In genomic region chr20:381581-382290, GRCh38 we compare ENCODE assay signal across 8 cellular contexts. TPM values are rescaled to one million over a fixed set of nuclear protein-coding genes. Genes with fewer than 3 reads are reported as not detected.
A peak's percentile ranks its signal among the peaks of the same experiment; 100 is the strongest.
DNase-seq lines count a peak whose midpoint lies in the region; TF ChIP-seq lines count a peak whose summit lies in the region.

No MANE protein-coding gene starts in this region.

- peak overlapping the region; percentile 76 for H3K4me3 Mint-ChIP-seq in T-helper 1 cell treated with Interleukin-12 subunit alpha and Interleukin-12 subunit beta and Interleukin-4 antibody, amounts not matched to agents 30 μg/mL and 1 μg/mL, for 36 hours

- peaks cover 14% of the 10 kb centered on the region for H4K20me1 ChIP-seq in hepatocyte (ENCODE audit: insufficient read depth, poor library complexity, severe bottlenecking)

- H3K27ac ChIP-seq in angular gyrus (ENCODE audit: low read depth, low read length) (peak overlapping the region; percentile 55), hepatocyte (peak overlapping the region; percentile 96)

- H3K27me3 Mint-ChIP-seq in T-helper 1 cell treated with Interleukin-12 subunit alpha and Interleukin-12 subunit beta and Interleukin-4 antibody, amounts not matched to agents 30 μg/mL and 1 μg/mL, for 36 hours (ENCODE audit: low read depth): no peaks in the 10 kb centered on the region

- peaks cover 9% of the 10 kb centered on the region for H3K36me3 Mint-ChIP-seq in T-helper 1 cell treated with Interleukin-12 subunit alpha and Interleukin-12 subunit beta and Interleukin-4 antibody, amounts not matched to agents 30 μg/mL and 1 μg/mL, for 36 hours (ENCODE audit: low read depth)

- peak overlapping the region; percentile 60 for H3K4me3 ChIP-seq in MG63
- peak overlapping the region; percentile 92 for H3K4me3 ChIP-seq in hepatocyte
- peak overlapping the region; percentile 75 for H3K4me3 ChIP-seq in skeletal muscle satellite cell (ENCODE audit: low read length)

- DNase-seq in GM03348 (ENCODE audit: low spot score): peak; percentile 92
- peak; percentile 76 for DNase-seq in H4 (ENCODE audit: low spot score)
- DNase-seq in MG63: peak; percentile 56
- peak; percentile 83 for DNase-seq in hepatocyte (ENCODE audit: low spot score)
- no peak for DNase-seq in cerebellar nuclear complex (lab: John Stamatoyannopoulos, UW)

- no peaks in the 10 kb centered on the region for H3K9me2 ChIP-seq in hepatocyte (replicated peaks; ENCODE audit: insufficient read depth)

- TF ChIP-seq CTCF in hepatocyte (IDR thresholded peaks at IDR 0.05; ENCODE audit: poor library complexity): no peak

- peak overlapping the region; percentile 67 for H3K9ac ChIP-seq in skeletal muscle satellite cell (ENCODE audit: low read depth, low read length)

- peaks cover 19% of the 10 kb centered on the region for H3K4me1 Mint-ChIP-seq in T-helper 1 cell treated with Interleukin-12 subunit alpha and Interleukin-12 subunit beta and Interleukin-4 antibody, amounts not matched to agents 30 μg/mL and 1 μg/mL, for 36 hours (ENCODE audit: low read depth)

- H3K4me2 ChIP-seq in hepatocyte (peak overlapping the region; percentile 94), skeletal muscle satellite cell (ENCODE audit: low read length) (peak overlapping the region; percentile 88)

- peaks cover 7% of the 10 kb centered on the region for H3K4me1 ChIP-seq in hepatocyte (ENCODE audit: insufficient read depth)
- H3K4me1 ChIP-seq in skeletal muscle satellite cell (ENCODE audit: control insufficient read depth, insufficient read depth, low read length): no peaks in the 10 kb centered on the region

- H3K36me3 ChIP-seq in MG63 (no peaks in the 10 kb centered on the region), hepatocyte (replicated peaks; ENCODE audit: insufficient read depth, low read depth) (no peaks in the 10 kb centered on the region), skeletal muscle satellite cell (ENCODE audit: insufficient read depth, low read length) (no peaks in the 10 kb centered on the region)

- H2AFZ ChIP-seq in hepatocyte: peak overlapping the region; percentile 40

- H3K27me3 ChIP-seq in MG63 (no peaks in the 10 kb centered on the region), hepatocyte (no peaks in the 10 kb centered on the region), skeletal muscle satellite cell (ENCODE audit: control insufficient read depth, insufficient read depth, low read length) (no peaks in the 10 kb centered on the region)

- H3K27ac Mint-ChIP-seq in T-helper 1 cell treated with Interleukin-12 subunit alpha and Interleukin-12 subunit beta and Interleukin-4 antibody, amounts not matched to agents 30 μg/mL and 1 μg/mL, for 36 hours: peak overlapping the region; percentile 77

- H3K9me3 Mint-ChIP-seq in T-helper 1 cell treated with Interleukin-12 subunit alpha and Interleukin-12 subunit beta and Interleukin-4 antibody, amounts not matched to agents 30 μg/mL and 1 μg/mL, for 36 hours: no peaks in the 10 kb centered on the region

- peaks cover 46% of the 10 kb centered on the region for H3K79me2 ChIP-seq in hepatocyte

- H3K9me3 ChIP-seq in MG63: no peaks in the 10 kb centered on the region
- no peaks in the 10 kb centered on the region for H3K9me3 ChIP-seq in hepatocyte (ENCODE audit: low read depth)
- H3K9me3 ChIP-seq in skeletal muscle satellite cell (replicated peaks; ENCODE audit: low read length): no peaks in the 10 kb centered on the region

- WGBS in hepatocyte (ENCODE audit: low lambda C conversion rate, missing lambda C conversion rate): 6% methylated on average over 23 of the region's 49 CpGs

RNA-seq across cellular contexts. Expression of gene TRIB3, which starts 1.2 kb away (rescaled TPM):
- 69.2 and 99.3 TPM in 2 replicates for total RNA-seq in H4 (2014; rRNA removed; shearing (Covaris generic))
- total RNA-seq in MG63 (2014; rRNA removed; shearing (Covaris generic); ENCODE audit: low replicate concordance): 15.0 and 33.3 TPM in 2 replicates
- 39.2 and 47.5 TPM in 2 replicates for total RNA-seq in hepatocyte
- polyA plus RNA-seq in hepatocyte: 43.7 and 45.9 TPM in 2 replicates
- total RNA-seq in skeletal muscle satellite cell (2012; rRNA removed): 23.8 and 58.3 TPM in 2 replicates

RNA-seq across cellular contexts. Expression of gene RBCK1, which starts 26.4 kb away (rescaled TPM):
- total RNA-seq in H4 (2014; rRNA removed; shearing (Covaris generic)): 91.7 and 95.5 TPM in 2 replicates
- 35.7 and 68.7 TPM in 2 replicates for total RNA-seq in MG63 (2014; rRNA removed; shearing (Covaris generic); ENCODE audit: low replicate concordance)
- total RNA-seq in hepatocyte: 56.8 and 76.4 TPM in 2 replicates
- 80.8 and 90.1 TPM in 2 replicates for polyA plus RNA-seq in hepatocyte
- 58.5 and 61.3 TPM in 2 replicates for total RNA-seq in skeletal muscle satellite cell (2012; rRNA removed)

RNA-seq across cellular contexts. Expression of gene NRSN2, which starts 34.8 kb away (rescaled TPM):
- 69.6 and 72.8 TPM in 2 replicates for total RNA-seq in H4 (2014; rRNA removed; shearing (Covaris generic))
- total RNA-seq in MG63 (2014; rRNA removed; shearing (Covaris generic); ENCODE audit: low replicate concordance): 1.8 and 24.3 TPM in 2 replicates
- total RNA-seq in hepatocyte: 29.8 and 32.0 TPM in 2 replicates
- 65.3 and 68.1 TPM in 2 replicates for polyA plus RNA-seq in hepatocyte
- 18.0 and 28.8 TPM in 2 replicates for total RNA-seq in skeletal muscle satellite cell (2012; rRNA removed)

RNA-seq across cellular contexts. Expression of gene SOX12, which starts 56.4 kb away (rescaled TPM):
- 1.9 and 2.2 TPM in 2 replicates for total RNA-seq in H4 (2014; rRNA removed; shearing (Covaris generic))
- 2.1 and 3.1 TPM in 2 replicates for total RNA-seq in MG63 (2014; rRNA removed; shearing (Covaris generic); ENCODE audit: low replicate concordance)
- total RNA-seq in hepatocyte: 6.3 and 6.9 TPM in 2 replicates
- 15.4 and 16.2 TPM in 2 replicates for polyA plus RNA-seq in hepatocyte
- 3.3 and 4.2 TPM in 2 replicates for total RNA-seq in skeletal muscle satellite cell (2012; rRNA removed)

Comparison
In these comparisons a context has a peak if more than half of its experiments do, and no peak if none do; other contexts are left out.
1. DNase-seq: peak in GM03348 (single experiment), H4 (single experiment), MG63 (single experiment) and hepatocyte (single experiment); none in cerebellar nuclear complex (0 of 2).
2. Peak in every context shown above with its lines, with median percentiles within 50 percentile points of each other: H3K4me3 ChIP-seq.